ENCODE assay signal across 1 cellular context in the genomic region with DNA sequence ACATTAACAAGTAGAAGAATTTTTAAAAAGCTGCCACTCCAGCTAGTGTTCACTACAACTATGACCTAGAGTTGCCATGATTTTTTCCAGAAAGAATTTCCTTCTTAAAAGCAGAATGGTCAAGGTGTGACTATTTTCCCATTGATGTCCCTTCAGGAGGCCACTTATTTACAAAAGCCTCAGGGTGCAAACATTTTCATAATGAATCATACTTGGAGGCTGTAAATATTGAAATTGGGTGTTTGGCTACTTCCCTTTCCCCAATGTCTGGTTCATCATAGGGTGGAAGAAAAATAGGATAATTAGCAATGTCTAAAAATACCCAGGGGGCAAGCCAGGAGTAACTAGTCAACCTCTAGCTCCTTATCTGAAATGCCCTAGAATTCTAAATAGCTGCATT.
TF ChIP-seq lines count a peak whose summit lies in the region.

No MANE protein-coding gene starts in this region.

TF ChIP-seq in HepG2, 621 proteins besides CTCF, POLR2A, EP300 and RAD21 (continued from another document and continues in another):
- peak; percentile 70 for TF ChIP-seq FOXA1 (IDR thresholded peaks at IDR 0.05)
- TF ChIP-seq FOXA1 (CRISPR knock-in tag; IDR thresholded peaks at IDR 0.05): no peak
- TF ChIP-seq, protein P1, sequence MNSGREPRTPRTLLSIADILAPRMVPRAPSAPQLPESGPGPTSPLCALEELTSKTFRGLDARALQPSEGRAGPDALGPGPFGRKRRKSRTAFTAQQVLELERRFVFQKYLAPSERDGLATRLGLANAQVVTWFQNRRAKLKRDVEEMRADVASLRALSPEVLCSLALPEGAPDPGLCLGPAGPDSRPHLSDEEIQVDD (CRISPR knock-in tag; IDR thresholded peaks at IDR 0.05; ENCODE audit: borderline replicate concordance): no peak
- no peak for TF ChIP-seq ZNF235 (CRISPR knock-in tag; IDR thresholded peaks at IDR 0.05; ENCODE audit: borderline replicate concordance)
- no peak for TF ChIP-seq PRMT3 (CRISPR knock-in tag; IDR thresholded peaks at IDR 0.05; ENCODE audit: borderline replicate concordance, low read depth)
- TF ChIP-seq ELF1 (CRISPR knock-in tag; IDR thresholded peaks at IDR 0.05): no peak
- no peak for TF ChIP-seq ZNF773 (CRISPR knock-in tag; IDR thresholded peaks at IDR 0.05; ENCODE audit: borderline replicate concordance)
- peak; percentile 69 for TF ChIP-seq SAP130 (CRISPR knock-in tag; IDR thresholded peaks at IDR 0.05; ENCODE audit: low read depth)
- TF ChIP-seq CREM (IDR thresholded peaks at IDR 0.05): peak; percentile 47
- no peak for TF ChIP-seq CREM (CRISPR knock-in tag; IDR thresholded peaks at IDR 0.05)
- TF ChIP-seq DMAP1 (CRISPR knock-in tag; IDR thresholded peaks at IDR 0.05): no peak
- TF ChIP-seq, protein P2, sequence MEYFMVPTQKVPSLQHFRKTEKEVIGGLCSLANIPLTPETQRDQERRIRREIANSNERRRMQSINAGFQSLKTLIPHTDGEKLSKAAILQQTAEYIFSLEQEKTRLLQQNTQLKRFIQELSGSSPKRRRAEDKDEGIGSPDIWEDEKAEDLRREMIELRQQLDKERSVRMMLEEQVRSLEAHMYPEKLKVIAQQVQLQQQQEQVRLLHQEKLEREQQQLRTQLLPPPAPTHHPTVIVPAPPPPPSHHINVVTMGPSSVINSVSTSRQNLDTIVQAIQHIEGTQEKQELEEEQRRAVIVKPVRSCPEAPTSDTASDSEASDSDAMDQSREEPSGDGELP (IDR thresholded peaks at IDR 0.05; ENCODE audit: borderline replicate concordance, low read depth): no peak
- no peak for TF ChIP-seq ZZZ3 (CRISPR knock-in tag; IDR thresholded peaks at IDR 0.05; ENCODE audit: borderline replicate concordance)
- no peak for TF ChIP-seq KDM3A (CRISPR knock-in tag; IDR thresholded peaks at IDR 0.05; ENCODE audit: low read depth)
- TF ChIP-seq ZNF768 (CRISPR knock-in tag; IDR thresholded peaks at IDR 0.05): no peak
- TF ChIP-seq ZNF564 (CRISPR knock-in tag; IDR thresholded peaks at IDR 0.05): no peak
- no peak for TF ChIP-seq ZNF143 (CRISPR knock-in tag; IDR thresholded peaks at IDR 0.05)
- TF ChIP-seq ZNF883 (CRISPR knock-in tag; IDR thresholded peaks at IDR 0.05; ENCODE audit: not compliant biosample characterization): no peak
- TF ChIP-seq ELF4 (CRISPR knock-in tag; IDR thresholded peaks at IDR 0.05; ENCODE audit: borderline replicate concordance): no peak
- no peak for TF ChIP-seq EEA1 (CRISPR knock-in tag; IDR thresholded peaks at IDR 0.05; ENCODE audit: borderline replicate concordance)
- no peak; the same call in 1 of the 2 replicates for TF ChIP-seq ZNF503 (CRISPR knock-in tag; IDR thresholded peaks at IDR 0.05)
- TF ChIP-seq SETDB1 (CRISPR knock-in tag; IDR thresholded peaks at IDR 0.05; ENCODE audit: borderline replicate concordance): no peak
- no peak for TF ChIP-seq JARID2 (CRISPR knock-in tag; IDR thresholded peaks at IDR 0.05; ENCODE audit: insufficient replicate concordance)
- TF ChIP-seq, protein P3, sequence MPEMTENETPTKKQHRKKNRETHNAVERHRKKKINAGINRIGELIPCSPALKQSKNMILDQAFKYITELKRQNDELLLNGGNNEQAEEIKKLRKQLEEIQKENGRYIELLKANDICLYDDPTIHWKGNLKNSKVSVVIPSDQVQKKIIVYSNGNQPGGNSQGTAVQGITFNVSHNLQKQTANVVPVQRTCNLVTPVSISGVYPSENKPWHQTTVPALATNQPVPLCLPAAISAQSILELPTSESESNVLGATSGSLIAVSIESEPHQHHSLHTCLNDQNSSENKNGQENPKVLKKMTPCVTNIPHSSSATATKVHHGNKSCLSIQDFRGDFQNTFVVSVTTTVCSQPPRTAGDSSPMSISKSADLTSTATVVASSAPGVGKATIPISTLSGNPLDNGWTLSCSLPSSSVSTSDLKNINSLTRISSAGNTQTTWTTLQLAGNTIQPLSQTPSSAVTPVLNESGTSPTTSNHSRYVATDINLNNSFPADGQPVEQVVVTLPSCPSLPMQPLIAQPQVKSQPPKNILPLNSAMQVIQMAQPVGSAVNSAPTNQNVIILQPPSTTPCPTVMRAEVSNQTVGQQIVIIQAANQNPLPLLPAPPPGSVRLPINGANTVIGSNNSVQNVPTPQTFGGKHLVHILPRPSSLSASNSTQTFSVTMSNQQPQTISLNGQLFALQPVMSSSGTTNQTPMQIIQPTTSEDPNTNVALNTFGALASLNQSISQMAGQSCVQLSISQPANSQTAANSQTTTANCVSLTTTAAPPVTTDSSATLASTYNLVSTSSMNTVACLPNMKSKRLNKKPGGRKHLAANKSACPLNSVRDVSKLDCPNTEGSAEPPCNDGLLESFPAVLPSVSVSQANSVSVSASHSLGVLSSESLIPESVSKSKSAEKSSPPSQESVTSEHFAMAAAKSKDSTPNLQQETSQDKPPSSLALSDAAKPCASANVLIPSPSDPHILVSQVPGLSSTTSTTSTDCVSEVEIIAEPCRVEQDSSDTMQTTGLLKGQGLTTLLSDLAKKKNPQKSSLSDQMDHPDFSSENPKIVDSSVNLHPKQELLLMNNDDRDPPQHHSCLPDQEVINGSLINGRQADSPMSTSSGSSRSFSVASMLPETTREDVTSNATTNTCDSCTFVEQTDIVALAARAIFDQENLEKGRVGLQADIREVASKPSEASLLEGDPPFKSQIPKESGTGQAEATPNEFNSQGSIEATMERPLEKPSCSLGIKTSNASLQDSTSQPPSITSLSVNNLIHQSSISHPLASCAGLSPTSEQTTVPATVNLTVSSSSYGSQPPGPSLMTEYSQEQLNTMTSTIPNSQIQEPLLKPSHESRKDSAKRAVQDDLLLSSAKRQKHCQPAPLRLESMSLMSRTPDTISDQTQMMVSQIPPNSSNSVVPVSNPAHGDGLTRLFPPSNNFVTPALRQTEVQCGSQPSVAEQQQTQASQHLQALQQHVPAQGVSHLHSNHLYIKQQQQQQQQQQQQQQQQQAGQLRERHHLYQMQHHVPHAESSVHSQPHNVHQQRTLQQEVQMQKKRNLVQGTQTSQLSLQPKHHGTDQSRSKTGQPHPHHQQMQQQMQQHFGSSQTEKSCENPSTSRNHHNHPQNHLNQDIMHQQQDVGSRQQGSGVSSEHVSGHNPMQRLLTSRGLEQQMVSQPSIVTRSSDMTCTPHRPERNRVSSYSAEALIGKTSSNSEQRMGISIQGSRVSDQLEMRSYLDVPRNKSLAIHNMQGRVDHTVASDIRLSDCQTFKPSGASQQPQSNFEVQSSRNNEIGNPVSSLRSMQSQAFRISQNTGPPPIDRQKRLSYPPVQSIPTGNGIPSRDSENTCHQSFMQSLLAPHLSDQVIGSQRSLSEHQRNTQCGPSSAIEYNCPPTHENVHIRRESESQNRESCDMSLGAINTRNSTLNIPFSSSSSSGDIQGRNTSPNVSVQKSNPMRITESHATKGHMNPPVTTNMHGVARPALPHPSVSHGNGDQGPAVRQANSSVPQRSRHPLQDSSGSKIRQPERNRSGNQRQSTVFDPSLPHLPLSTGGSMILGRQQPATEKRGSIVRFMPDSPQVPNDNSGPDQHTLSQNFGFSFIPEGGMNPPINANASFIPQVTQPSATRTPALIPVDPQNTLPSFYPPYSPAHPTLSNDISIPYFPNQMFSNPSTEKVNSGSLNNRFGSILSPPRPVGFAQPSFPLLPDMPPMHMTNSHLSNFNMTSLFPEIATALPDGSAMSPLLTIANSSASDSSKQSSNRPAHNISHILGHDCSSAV (CRISPR knock-in tag; IDR thresholded peaks at IDR 0.05; ENCODE audit: borderline replicate concordance): no peak
- no peak for TF ChIP-seq ZFP36L1 (CRISPR knock-in tag; IDR thresholded peaks at IDR 0.05)
- TF ChIP-seq KDM4B (CRISPR knock-in tag; IDR thresholded peaks at IDR 0.05): no peak
- TF ChIP-seq GLI4 (CRISPR knock-in tag; IDR thresholded peaks at IDR 0.05; ENCODE audit: borderline replicate concordance): no peak
- TF ChIP-seq, protein P4, sequence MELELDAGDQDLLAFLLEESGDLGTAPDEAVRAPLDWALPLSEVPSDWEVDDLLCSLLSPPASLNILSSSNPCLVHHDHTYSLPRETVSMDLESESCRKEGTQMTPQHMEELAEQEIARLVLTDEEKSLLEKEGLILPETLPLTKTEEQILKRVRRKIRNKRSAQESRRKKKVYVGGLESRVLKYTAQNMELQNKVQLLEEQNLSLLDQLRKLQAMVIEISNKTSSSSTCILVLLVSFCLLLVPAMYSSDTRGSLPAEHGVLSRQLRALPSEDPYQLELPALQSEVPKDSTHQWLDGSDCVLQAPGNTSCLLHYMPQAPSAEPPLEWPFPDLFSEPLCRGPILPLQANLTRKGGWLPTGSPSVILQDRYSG (CRISPR knock-in tag; IDR thresholded peaks at IDR 0.05): no peak
- TF ChIP-seq HOXA3 (CRISPR knock-in tag; IDR thresholded peaks at IDR 0.05): no peak
- no peak for TF ChIP-seq ZNF282 (IDR thresholded peaks at IDR 0.05; ENCODE audit: partially characterized antibody)
- no peak for TF ChIP-seq SNAPC2 (CRISPR knock-in tag; IDR thresholded peaks at IDR 0.05)
- TF ChIP-seq, protein P5, sequence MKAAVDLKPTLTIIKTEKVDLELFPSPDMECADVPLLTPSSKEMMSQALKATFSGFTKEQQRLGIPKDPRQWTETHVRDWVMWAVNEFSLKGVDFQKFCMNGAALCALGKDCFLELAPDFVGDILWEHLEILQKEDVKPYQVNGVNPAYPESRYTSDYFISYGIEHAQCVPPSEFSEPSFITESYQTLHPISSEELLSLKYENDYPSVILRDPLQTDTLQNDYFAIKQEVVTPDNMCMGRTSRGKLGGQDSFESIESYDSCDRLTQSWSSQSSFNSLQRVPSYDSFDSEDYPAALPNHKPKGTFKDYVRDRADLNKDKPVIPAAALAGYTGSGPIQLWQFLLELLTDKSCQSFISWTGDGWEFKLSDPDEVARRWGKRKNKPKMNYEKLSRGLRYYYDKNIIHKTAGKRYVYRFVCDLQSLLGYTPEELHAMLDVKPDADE (CRISPR knock-in tag; IDR thresholded peaks at IDR 0.05): no peak
- TF ChIP-seq TBP (CRISPR knock-in tag; IDR thresholded peaks at IDR 0.05): no peak
- no peak; the same call in 1 of the 2 replicates for TF ChIP-seq FOXP1 (IDR thresholded peaks at IDR 0.05)
- TF ChIP-seq FOXP1 (CRISPR knock-in tag; IDR thresholded peaks at IDR 0.05): peak; percentile 81
- no peak for TF ChIP-seq ZNF724P (CRISPR knock-in tag; IDR thresholded peaks at IDR 0.05; ENCODE audit: borderline replicate concordance)
- TF ChIP-seq, protein P6, sequence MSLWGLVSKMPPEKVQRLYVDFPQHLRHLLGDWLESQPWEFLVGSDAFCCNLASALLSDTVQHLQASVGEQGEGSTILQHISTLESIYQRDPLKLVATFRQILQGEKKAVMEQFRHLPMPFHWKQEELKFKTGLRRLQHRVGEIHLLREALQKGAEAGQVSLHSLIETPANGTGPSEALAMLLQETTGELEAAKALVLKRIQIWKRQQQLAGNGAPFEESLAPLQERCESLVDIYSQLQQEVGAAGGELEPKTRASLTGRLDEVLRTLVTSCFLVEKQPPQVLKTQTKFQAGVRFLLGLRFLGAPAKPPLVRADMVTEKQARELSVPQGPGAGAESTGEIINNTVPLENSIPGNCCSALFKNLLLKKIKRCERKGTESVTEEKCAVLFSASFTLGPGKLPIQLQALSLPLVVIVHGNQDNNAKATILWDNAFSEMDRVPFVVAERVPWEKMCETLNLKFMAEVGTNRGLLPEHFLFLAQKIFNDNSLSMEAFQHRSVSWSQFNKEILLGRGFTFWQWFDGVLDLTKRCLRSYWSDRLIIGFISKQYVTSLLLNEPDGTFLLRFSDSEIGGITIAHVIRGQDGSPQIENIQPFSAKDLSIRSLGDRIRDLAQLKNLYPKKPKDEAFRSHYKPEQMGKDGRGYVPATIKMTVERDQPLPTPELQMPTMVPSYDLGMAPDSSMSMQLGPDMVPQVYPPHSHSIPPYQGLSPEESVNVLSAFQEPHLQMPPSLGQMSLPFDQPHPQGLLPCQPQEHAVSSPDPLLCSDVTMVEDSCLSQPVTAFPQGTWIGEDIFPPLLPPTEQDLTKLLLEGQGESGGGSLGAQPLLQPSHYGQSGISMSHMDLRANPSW (CRISPR knock-in tag; IDR thresholded peaks at IDR 0.05; ENCODE audit: borderline replicate concordance): no peak
- TF ChIP-seq ELF3 (CRISPR knock-in tag; IDR thresholded peaks at IDR 0.05): peak; percentile 84
- TF ChIP-seq JDP2 (CRISPR knock-in tag; IDR thresholded peaks at IDR 0.05; ENCODE audit: borderline replicate concordance): no peak
- TF ChIP-seq HNF4A (CRISPR knock-in tag; IDR thresholded peaks at IDR 0.05): no peak
- TF ChIP-seq ZNF670 (CRISPR knock-in tag; IDR thresholded peaks at IDR 0.05; ENCODE audit: borderline replicate concordance): no peak
- TF ChIP-seq, protein P7, sequence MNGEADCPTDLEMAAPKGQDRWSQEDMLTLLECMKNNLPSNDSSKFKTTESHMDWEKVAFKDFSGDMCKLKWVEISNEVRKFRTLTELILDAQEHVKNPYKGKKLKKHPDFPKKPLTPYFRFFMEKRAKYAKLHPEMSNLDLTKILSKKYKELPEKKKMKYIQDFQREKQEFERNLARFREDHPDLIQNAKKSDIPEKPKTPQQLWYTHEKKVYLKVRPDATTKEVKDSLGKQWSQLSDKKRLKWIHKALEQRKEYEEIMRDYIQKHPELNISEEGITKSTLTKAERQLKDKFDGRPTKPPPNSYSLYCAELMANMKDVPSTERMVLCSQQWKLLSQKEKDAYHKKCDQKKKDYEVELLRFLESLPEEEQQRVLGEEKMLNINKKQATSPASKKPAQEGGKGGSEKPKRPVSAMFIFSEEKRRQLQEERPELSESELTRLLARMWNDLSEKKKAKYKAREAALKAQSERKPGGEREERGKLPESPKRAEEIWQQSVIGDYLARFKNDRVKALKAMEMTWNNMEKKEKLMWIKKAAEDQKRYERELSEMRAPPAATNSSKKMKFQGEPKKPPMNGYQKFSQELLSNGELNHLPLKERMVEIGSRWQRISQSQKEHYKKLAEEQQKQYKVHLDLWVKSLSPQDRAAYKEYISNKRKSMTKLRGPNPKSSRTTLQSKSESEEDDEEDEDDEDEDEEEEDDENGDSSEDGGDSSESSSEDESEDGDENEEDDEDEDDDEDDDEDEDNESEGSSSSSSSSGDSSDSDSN (CRISPR knock-in tag; IDR thresholded peaks at IDR 0.05): no peak
- TF ChIP-seq ZNF234 (CRISPR knock-in tag; conservative IDR thresholded peaks at IDR 0.05): no peak
- TF ChIP-seq TAF15 (IDR thresholded peaks at IDR 0.05; ENCODE audit: low read depth, low read length, poor library complexity, severe bottlenecking): no peak
- no peak for TF ChIP-seq ZNF430 (CRISPR knock-in tag; IDR thresholded peaks at IDR 0.05)
- TF ChIP-seq TBL1XR1 (IDR thresholded peaks at IDR 0.05; ENCODE audit: borderline replicate concordance, low read length, partially characterized antibody): no peak
- no peak for TF ChIP-seq DDIT3 (CRISPR knock-in tag; IDR thresholded peaks at IDR 0.05)
- no peak for TF ChIP-seq ZNF577 (CRISPR knock-in tag; IDR thresholded peaks at IDR 0.05; ENCODE audit: borderline replicate concordance, low read depth)
